ENCODE assay signal across 34 cellular contexts in genomic region chr6:12116264-12116800, GRCh38.
DNase-seq lines count a peak whose midpoint lies in the region; ATAC-seq and TF ChIP-seq lines count a peak whose summit lies in the region.
"Had no signal": no experiment of that assay in that cellular context is flagged by ENCODE, and none has a peak within 500 bp of the region (broad histone marks: within the 10 kb centered on the region; RNA-seq: fewer than 3 reads in every experiment).

No MANE protein-coding gene starts in this region.

- H3K9me2 ChIP-seq in MM.1S (replicated peaks; ENCODE audit: insufficient read depth, low read length): no peaks in the 10 kb centered on the region

- DNase-seq in activated naive CD4-positive, alpha-beta T cell treated with anti-CD3 and anti-CD28 coated beads, Interleukin-2, amount 10 ng/mL, durations not matched to agents 7 days and 5 days: no peak
- no peak for DNase-seq in activated naive CD4-positive, alpha-beta T cell (lab: John Stamatoyannopoulos, UW)
- DNase-seq in MM.1S (no peak), T-cell (no peak), KG1 (lab: John Stamatoyannopoulos, UW) (no peak), transverse colon (no peak)
- no peak for DNase-seq in natural killer cell treated with Interleukin-12 subunit alpha and Interleukin-12 subunit beta and Interleukin-15 and Interleukin-18, amount 100 ng/mL, for 72 hours (ENCODE audit: low spot score)
- DNase-seq: activated CD4-positive, alpha-beta T cell treated with anti-CD3 and anti-CD28 coated beads, Interleukin-2, amount 50 U/mL, for 1 hour; activated naive CD8-positive, alpha-beta T cell treated with anti-CD3 and anti-CD28 coated beads, Interleukin-2, amount 10 ng/mL, durations not matched to agents 7 days and 5 days; effector CD8-positive, alpha-beta T cell; hypothalamus; lower lobe of right lung; MG63; naive thymus-derived CD8-positive, alpha-beta T cell; NCI-H1417 treated with DMSO at 0.1 percent for 48 hours; NCI-H2081; NCI-H524 treated with DMSO at 0.1 percent for 48 hours; NK-92 treated with Interleukin-12 subunit alpha and Interleukin-12 subunit beta, amount 100 ng/mL, for 24 hours; psoas muscle; Right ventricle myocardium superior; stimulated activated CD4-positive, alpha-beta T cell treated with anti-CD3 and anti-CD28 coated beads, Interleukin-4, amount 100 ng/mL, for 24 hours; T-helper 9 cell had no signal

- TF ChIP-seq CTCF in MM.1S (IDR thresholded peaks at IDR 0.05; ENCODE audit: low read length): no peak
- no peak for TF ChIP-seq CTCF in transverse colon (IDR thresholded peaks at IDR 0.05)

- H3K79me2 ChIP-seq in MM.1S (ENCODE audit: low read length): peaks cover 19% of the 10 kb centered on the region

- peaks cover 9% of the 10 kb centered on the region for H3F3A ChIP-seq in MM.1S (ENCODE audit: insufficient read depth, low read length)

- no peaks in the 10 kb centered on the region for H3K27me3 Mint-ChIP-seq in activated naive CD4-positive, alpha-beta T cell treated with anti-CD3 and anti-CD28 coated beads, Interleukin-2, amount 10 ng/mL, durations not matched to agents 7 days and 5 days
- no peaks in the 10 kb centered on the region for H3K27me3 Mint-ChIP-seq in natural killer cell treated with Interleukin-12 subunit alpha and Interleukin-12 subunit beta and Interleukin-15 and Interleukin-18, amount 100 ng/mL, for 72 hours
- H3K27me3 Mint-ChIP-seq in T-cell: no peaks in the 10 kb centered on the region
- H3K27me3 Mint-ChIP-seq: activated naive CD8-positive, alpha-beta T cell treated with anti-CD3 and anti-CD28 coated beads, Interleukin-2, amount 10 ng/mL, durations not matched to agents 7 days and 5 days; activated T-helper 17 cell treated with anti-CD3 and anti-CD28 coated beads, Interleukin-2, amount 50 U/mL, for 72 hours; naive thymus-derived CD8-positive, alpha-beta T cell had no signal

- H3K9ac ChIP-seq in MM.1S (ENCODE audit: low read length): no peak overlapping the region
- H3K9ac ChIP-seq: BLaER1 treated with 17β-estradiol and CSF1 and Interleukin-3, amounts not matched to agents 10 nM and 100 nM; KMS-11 had no signal

- H3K36me3 Mint-ChIP-seq in activated naive CD4-positive, alpha-beta T cell treated with anti-CD3 and anti-CD28 coated beads, Interleukin-2, amount 10 ng/mL, durations not matched to agents 7 days and 5 days: peaks cover 52% of the 10 kb centered on the region
- H3K36me3 Mint-ChIP-seq in natural killer cell treated with Interleukin-12 subunit alpha and Interleukin-12 subunit beta and Interleukin-15 and Interleukin-18, amount 100 ng/mL, for 72 hours: peaks cover 44% of the 10 kb centered on the region
- H3K36me3 Mint-ChIP-seq in T-cell: peaks cover 49% of the 10 kb centered on the region

- H3K27ac Mint-ChIP-seq in activated naive CD4-positive, alpha-beta T cell treated with anti-CD3 and anti-CD28 coated beads, Interleukin-2, amount 10 ng/mL, durations not matched to agents 7 days and 5 days: peak overlapping the region; percentile 13
- peak overlapping the region; percentile 78 to 90 for H3K27ac Mint-ChIP-seq in natural killer cell treated with Interleukin-12 subunit alpha and Interleukin-12 subunit beta and Interleukin-15 and Interleukin-18, amount 100 ng/mL, for 72 hours
- no peak overlapping the region for H3K27ac Mint-ChIP-seq in T-cell
- H3K27ac Mint-ChIP-seq: activated T-helper 17 cell treated with anti-CD3 and anti-CD28 coated beads, Interleukin-2, amount 50 U/mL, for 72 hours had no signal

- in situ Hi-C loops in transverse colon (cut with MboI; ENCODE audit: low pct_ligation_motif_present in 1 of 4, low pct_unique_long_range_greater_than_20kb in 1 of 4, low sequenced_read_pairs in 3 of 4): no loop called here

- no peak overlapping the region for H3K4me2 ChIP-seq in MM.1S (ENCODE audit: low read depth, low read length)
- H3K4me2 ChIP-seq: BLaER1 treated with 17β-estradiol and CSF1 and Interleukin-3, amounts not matched to agents 10 nM and 100 nM; KMS-11 had no signal

- peak overlapping the region; percentile 7; the same call in 1 of the 2 replicates for H3K27ac ChIP-seq in MM.1S (ENCODE audit: low read length)
- no peak overlapping the region for H3K27ac ChIP-seq in transverse colon
- H3K27ac ChIP-seq: ascending aorta; BLaER1 treated with 17β-estradiol and CSF1 and Interleukin-3, amounts not matched to agents 10 nM and 100 nM; HL-60; KMS-11; lower lobe of right lung; psoas muscle; suprapubic skin; VCaP had no signal

- POLR2A ChIA-PET in T-cell (lab: Charles Lee): no interaction called here

- H3K4me1 ChIP-seq in MM.1S (ENCODE audit: low read length) (peaks cover 25% of the 10 kb centered on the region), transverse colon (peaks cover 0 to 12% (median 7%) of the 10 kb centered on the region in 4 donors)
- H3K4me1 ChIP-seq: ascending aorta, psoas muscle, suprapubic skin had no signal

- TF ChIP-seq EP300 in transverse colon (IDR thresholded peaks at IDR 0.05; ENCODE audit: low read depth): no peak

- H3K27me3 ChIP-seq in MM.1S (replicated peaks; ENCODE audit: insufficient read depth, low read length) (no peaks in the 10 kb centered on the region), transverse colon (no peaks in the 10 kb centered on the region)
- H3K27me3 ChIP-seq: ascending aorta; BLaER1 treated with 17β-estradiol and CSF1 and Interleukin-3, amounts not matched to agents 10 nM and 100 nM; MG63; suprapubic skin had no signal

- no peak overlapping the region for H3K4me3 Mint-ChIP-seq in activated naive CD4-positive, alpha-beta T cell treated with anti-CD3 and anti-CD28 coated beads, Interleukin-2, amount 10 ng/mL, durations not matched to agents 7 days and 5 days
- H3K4me3 Mint-ChIP-seq in natural killer cell treated with Interleukin-12 subunit alpha and Interleukin-12 subunit beta and Interleukin-15 and Interleukin-18, amount 100 ng/mL, for 72 hours: no peak overlapping the region
- H3K4me3 Mint-ChIP-seq in T-cell: no peak overlapping the region
- H3K4me3 Mint-ChIP-seq: activated naive CD8-positive, alpha-beta T cell treated with anti-CD3 and anti-CD28 coated beads, Interleukin-2, amount 10 ng/mL, durations not matched to agents 7 days and 5 days had no signal

- H3K9me3 ChIP-seq in MM.1S (replicated peaks; ENCODE audit: insufficient read depth, low read length) (no peaks in the 10 kb centered on the region), transverse colon (no peaks in the 10 kb centered on the region)
- H3K9me3 ChIP-seq: suprapubic skin had no signal

- ATAC-seq in natural killer cell treated with Interleukin-12 subunit alpha and Interleukin-12 subunit beta and Interleukin-15 and Interleukin-18, amount 100 ng/mL, for 72 hours: no peak
- no peak for ATAC-seq in T-cell (replicated peaks in 1 of 4)
- ATAC-seq: activated T-helper 17 cell treated with anti-CD3 and anti-CD28 coated beads, Interleukin-2, amount 50 U/mL, for 72 hours; HCT116; lower lobe of right lung; naive thymus-derived CD8-positive, alpha-beta T cell; Panc1; psoas muscle; sciatic nerve; SK-N-SH treated with all-trans-retinoic acid at 6 μM for 48 hours had no signal

- H2AFZ ChIP-seq in MM.1S (ENCODE audit: low read length): no peak overlapping the region

- H3K4me3 ChIP-seq in MM.1S (ENCODE audit: low read length): no peak overlapping the region
- H3K4me3 ChIP-seq in transverse colon: no peak overlapping the region
- H3K4me3 ChIP-seq: ascending aorta; BLaER1 treated with 17β-estradiol and CSF1 and Interleukin-3, amounts not matched to agents 10 nM and 100 nM; lower lobe of right lung; MG63; psoas muscle; suprapubic skin had no signal

- H3K36me3 ChIP-seq in MM.1S (replicated peaks; ENCODE audit: insufficient read depth, low read length): peaks cover 9% of the 10 kb centered on the region
- peaks cover 0 to 14% (median 0%) of the 10 kb centered on the region in 4 donors for H3K36me3 ChIP-seq in transverse colon

- CTCF ChIA-PET in activated naive CD4-positive, alpha-beta T cell treated with anti-CD3 and anti-CD28 coated beads, Interleukin-2, amount 10 ng/mL, durations not matched to agents 7 days and 5 days (lab: Charles Lee): interaction anchor here (0.8 kb wide), 1 partner anchor 102 kb away, joined by 3 read pairs; no protein-coding TSS in a partner anchor
- CTCF ChIA-PET in T-cell (lab: Charles Lee): no interaction called here

- WGBS in transverse colon (ENCODE audit: low coverage in 1 of 2), 2 donors: 95 to 100% methylated on average over 2 of the region's 2 CpGs

- intact Hi-C loops in transverse colon (cut with DNase I; ENCODE audit: low total_unique reads): no loop called here

- H3K4me1 Mint-ChIP-seq in activated naive CD4-positive, alpha-beta T cell treated with anti-CD3 and anti-CD28 coated beads, Interleukin-2, amount 10 ng/mL, durations not matched to agents 7 days and 5 days: peaks cover 72% of the 10 kb centered on the region
- H3K4me1 Mint-ChIP-seq in natural killer cell treated with Interleukin-12 subunit alpha and Interleukin-12 subunit beta and Interleukin-15 and Interleukin-18, amount 100 ng/mL, for 72 hours (ENCODE audit: low read depth in 2 of 2): peaks cover 63 to 65% of the 10 kb centered on the region in 2 donors
- peaks cover 48 to 69% (median 68%) of the 10 kb centered on the region in 3 donors for H3K4me1 Mint-ChIP-seq in T-cell

- peaks cover 21% of the 10 kb centered on the region for H3K9me3 Mint-ChIP-seq in activated naive CD4-positive, alpha-beta T cell treated with anti-CD3 and anti-CD28 coated beads, Interleukin-2, amount 10 ng/mL, durations not matched to agents 7 days and 5 days
- peaks cover 4% of the 10 kb centered on the region for H3K9me3 Mint-ChIP-seq in natural killer cell treated with Interleukin-12 subunit alpha and Interleukin-12 subunit beta and Interleukin-15 and Interleukin-18, amount 100 ng/mL, for 72 hours
- peaks cover 0 to 19% (median 11%) of the 10 kb centered on the region in 3 donors for H3K9me3 Mint-ChIP-seq in T-cell

- H4K20me1 ChIP-seq in MM.1S (ENCODE audit: insufficient read depth, low read length): no peaks in the 10 kb centered on the region
- H4K20me1 ChIP-seq: BLaER1 treated with 17β-estradiol and CSF1 and Interleukin-3, amounts not matched to agents 10 nM and 100 nM had no signal

- TF ChIP-seq POLR2A in GM18526 (IDR thresholded peaks at IDR 0.05; ENCODE audit: extremely low read depth, insufficient read length) (peak; percentile 20), transverse colon (IDR thresholded peaks at IDR 0.05) (no peak)

Comparison
In these comparisons a context has a peak if more than half of its experiments do, and no peak if none do; other contexts are left out.
1. H3K27ac Mint-ChIP-seq: peak in activated naive CD4-positive, alpha-beta T cell treated with anti-CD3 and anti-CD28 coated beads, Interleukin-2, amount 10 ng/mL, durations not matched to agents 7 days and 5 days (single experiment) and natural killer cell treated with Interleukin-12 subunit alpha and Interleukin-12 subunit beta and Interleukin-15 and Interleukin-18, amount 100 ng/mL, for 72 hours (2 of 2); none in T-cell (0 of 2).